ENCODE assay signal across 27 cellular contexts in the genomic region with DNA sequence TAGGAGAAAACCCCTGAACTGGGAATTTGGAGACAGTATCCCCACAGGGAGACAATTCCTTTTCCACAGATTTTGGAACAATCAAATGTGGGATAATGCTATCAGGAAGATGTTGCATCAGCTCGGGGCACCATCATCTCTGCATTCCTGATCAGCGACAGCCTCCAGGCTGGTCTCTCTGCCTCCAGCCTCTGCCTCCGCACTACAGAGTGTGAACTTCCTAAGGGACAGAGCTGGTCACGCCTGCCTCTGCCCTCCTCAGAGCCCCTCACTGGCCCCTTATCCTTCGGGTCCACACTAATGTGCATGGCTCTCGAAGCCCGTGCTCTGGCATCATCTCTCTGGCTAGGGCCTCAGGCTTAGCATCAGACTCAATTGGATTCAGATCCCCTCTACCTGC. TPM values are rescaled to one million over a fixed set of nuclear protein-coding genes. Genes with fewer than 3 reads are reported as not detected.
"Had no signal": no experiment of that assay in that cellular context is flagged by ENCODE, and none has a peak within 500 bp of the region (broad histone marks: within the 10 kb centered on the region; RNA-seq: fewer than 3 reads in every experiment).

No MANE protein-coding gene starts in this region.

- H3K27me3 ChIP-seq: esophagus squamous epithelium, right atrium auricular region, suprapubic skin, transverse colon had no signal

- H3K36me3 ChIP-seq: esophagus squamous epithelium, lower lobe of right lung, prostate gland, right atrium auricular region, suprapubic skin, transverse colon had no signal

- H3K4me2 ChIP-seq: smooth muscle cell had no signal

- DNase-seq: dermis blood vessel endothelial cell; effector memory CD4-positive, alpha-beta T cell; esophagus squamous epithelium; foreskin melanocyte; left ventricle myocardium superior; lower lobe of right lung; natural killer cell; stimulated activated CD4-positive, alpha-beta T cell treated with anti-CD3 and anti-CD28 coated beads, Interleukin-12 subunit alpha, Interleukin-12 subunit beta, amount 100 ng/mL, for 4 hours; stimulated activated CD4-positive, alpha-beta T cell treated with anti-CD3 and anti-CD28 coated beads, Interleukin-1b, Interleukin-23, amount 100 ng/mL, for 48 hours; stimulated activated CD4-positive, alpha-beta T cell treated with anti-CD3 and anti-CD28 coated beads, Interleukin-4, amount 100 ng/mL, for 1 hour; stimulated activated CD8-positive, alpha-beta memory T cell treated with anti-CD3 and anti-CD28 coated beads, Interleukin-4, amount 100 ng/mL, for 48 hours; stimulated activated naive CD4-positive, alpha-beta T cell; stimulated activated naive CD8-positive, alpha-beta T cell treated with anti-CD3 and anti-CD28 coated beads, Interleukin-15, amount 100 ng/mL, for 72 hours; transverse colon had no signal

- H3K4me3 ChIP-seq: esophagus squamous epithelium, lower lobe of right lung, prostate gland, right atrium auricular region, smooth muscle cell, suprapubic skin, transverse colon had no signal

- H3K9me3 ChIP-seq: esophagus squamous epithelium, lower lobe of right lung, prostate gland, transverse colon had no signal

- H3K27ac ChIP-seq: esophagus squamous epithelium, lower lobe of right lung, prostate gland, right atrium auricular region, suprapubic skin, transverse colon had no signal

- H3K4me1 ChIP-seq: esophagus squamous epithelium, lower lobe of right lung, prostate gland, right atrium auricular region, suprapubic skin, transverse colon had no signal

RNA-seq across cellular contexts. Expression of a gene that starts 8.6 kb away (rescaled TPM):
- total RNA-seq: cerebellum, dermis blood vessel endothelial cell, endothelial cell of umbilical vein, epithelial cell of proximal tubule, esophagus squamous epithelium, left ventricle myocardium superior, lower lobe of right lung, mesenteric fat pad, osteoblast, right atrium auricular region, sciatic nerve, smooth muscle cell, transverse colon, urinary bladder had no signal
- polyA plus RNA-seq: endothelial cell of umbilical vein, keratinocyte, neural cell, smooth muscle cell, urinary bladder had no signal
